ENCODE assay signal across 31 cellular contexts in genomic region chr2:224775638-224776037, GRCh38. TPM values are rescaled to one million over a fixed set of nuclear protein-coding genes. Genes with fewer than 3 reads are reported as not detected.
"Had no signal": no experiment of that assay in that cellular context is flagged by ENCODE, and none has a peak within 500 bp of the region (broad histone marks: within the 10 kb centered on the region; RNA-seq: fewer than 3 reads in every experiment).

No MANE protein-coding gene starts in this region.

- H3K4me3 ChIP-seq: breast epithelium, dorsolateral prefrontal cortex, esophagus muscularis mucosa, heart right ventricle, lung, neural progenitor cell, spleen, thoracic aorta, upper lobe of right lung had no signal

- H3K27ac ChIP-seq: breast epithelium, dorsolateral prefrontal cortex, esophagus muscularis mucosa, heart right ventricle, neural progenitor cell, spleen, thoracic aorta, upper lobe of right lung had no signal

- ATAC-seq: effector memory CD8-positive, alpha-beta T cell; heart right ventricle; naive thymus-derived CD8-positive, alpha-beta T cell; SK-N-SH treated with all-trans-retinoic acid at 6 μM for 48 hours; T-cell; upper lobe of right lung had no signal

- H3K9me3 Mint-ChIP-seq: activated B cell treated with CpG ODN at 0.5 μM for 24 hours; activated naive CD4-positive, alpha-beta T cell treated with anti-CD3 and anti-CD28 coated beads, Interleukin-2, amount 50 U/mL, for 24 hours; activated T-helper 1 cell treated with anti-CD3 and anti-CD28 coated beads, Interleukin-12 subunit alpha, Interleukin-12 subunit beta, Interleukin-2, Interleukin-4 antibody, amounts not matched to agents 30 ng/mL and 10 ng/mL and 1 ng/mL, durations not matched to agents 14 hours and 24 hours and 36 hours; central memory CD8-positive, alpha-beta T cell; effector memory CD8-positive, alpha-beta T cell; naive thymus-derived CD8-positive, alpha-beta T cell; neural progenitor cell; T-cell had no signal

- FAIRE-seq: colon, endothelial cell of umbilical vein had no signal

- DNase-seq: activated B cell treated with CpG ODN at 0.5 μM for 24 hours; activated CD4-positive, alpha-beta T cell treated with anti-CD3 and anti-CD28 coated beads for 4 hours; activated CD4-positive, alpha-beta T cell treated with anti-CD3 and anti-CD28 coated beads, Interleukin-2, amount 50 U/mL, for 48 hours; activated CD8-positive, alpha-beta memory T cell treated with anti-CD3 and anti-CD28 coated beads, Interleukin-2, amount 50 U/mL, for 48 hours; activated gamma-delta T cell treated with Interleukin-2 at 50 U/mL for 16 hours; dorsolateral prefrontal cortex; effector memory CD8-positive, alpha-beta T cell; heart right ventricle; islet precursor cell; naive thymus-derived CD8-positive, alpha-beta T cell; retina; spleen; stimulated activated CD4-positive, alpha-beta T cell treated with anti-CD3 and anti-CD28 coated beads, Interleukin-4, amount 100 ng/mL, for 1 hour; stimulated activated naive CD4-positive, alpha-beta T cell treated with Interleukin-2 at 50 U/mL for 16 hours; T-cell; upper lobe of right lung had no signal

- H3K4me1 ChIP-seq: breast epithelium, esophagus muscularis mucosa, heart right ventricle, neural progenitor cell, upper lobe of right lung had no signal

- H3K27me3 ChIP-seq: breast epithelium, dorsolateral prefrontal cortex, esophagus muscularis mucosa, heart right ventricle, neural progenitor cell, spleen, upper lobe of right lung had no signal

- H3K4me3 Mint-ChIP-seq: activated B cell treated with CpG ODN at 0.5 μM for 24 hours; activated naive CD4-positive, alpha-beta T cell treated with anti-CD3 and anti-CD28 coated beads, Interleukin-2, amount 50 U/mL, for 24 hours; activated T-helper 1 cell treated with anti-CD3 and anti-CD28 coated beads, Interleukin-12 subunit alpha, Interleukin-12 subunit beta, Interleukin-2, Interleukin-4 antibody, amounts not matched to agents 30 ng/mL and 10 ng/mL and 1 ng/mL, durations not matched to agents 14 hours and 24 hours and 36 hours; central memory CD8-positive, alpha-beta T cell; effector memory CD8-positive, alpha-beta T cell; naive thymus-derived CD8-positive, alpha-beta T cell; neural progenitor cell; T-cell had no signal

- H3K27ac Mint-ChIP-seq: activated B cell treated with CpG ODN at 0.5 μM for 24 hours; activated T-helper 1 cell treated with anti-CD3 and anti-CD28 coated beads, Interleukin-12 subunit alpha, Interleukin-12 subunit beta, Interleukin-2, Interleukin-4 antibody, amounts not matched to agents 30 ng/mL and 10 ng/mL and 1 ng/mL, durations not matched to agents 14 hours and 24 hours and 36 hours; neural progenitor cell; progenitor cell of endocrine pancreas had no signal

- H3K36me3 ChIP-seq: breast epithelium, esophagus muscularis mucosa, neural progenitor cell had no signal

- H3K9me3 ChIP-seq: breast epithelium, esophagus muscularis mucosa, heart right ventricle, spleen, thoracic aorta, upper lobe of right lung had no signal

- H3K4me1 Mint-ChIP-seq: neural progenitor cell had no signal

- H3K27me3 Mint-ChIP-seq: activated B cell treated with CpG ODN at 0.5 μM for 24 hours; activated naive CD4-positive, alpha-beta T cell treated with anti-CD3 and anti-CD28 coated beads, Interleukin-2, amount 50 U/mL, for 24 hours; central memory CD8-positive, alpha-beta T cell; effector memory CD8-positive, alpha-beta T cell; naive thymus-derived CD8-positive, alpha-beta T cell; progenitor cell of endocrine pancreas; T-cell had no signal

RNA-seq across cellular contexts. Expression of gene CCDC195, which starts 59.5 kb away (rescaled TPM):
- total RNA-seq: activated B cell treated with CpG ODN at 0.5 μM for 24 hours; activated CD8-positive, alpha-beta memory T cell treated with anti-CD3 and anti-CD28 coated beads for 36 hours; activated T-helper 1 cell treated with anti-CD3 and anti-CD28 coated beads, Interleukin-12 subunit alpha, Interleukin-12 subunit beta, Interleukin-2, Interleukin-4 antibody, amounts not matched to agents 30 ng/mL and 10 ng/mL and 1 ng/mL, durations not matched to agents 14 hours and 24 hours and 36 hours; breast epithelium; dorsolateral prefrontal cortex; endothelial cell of umbilical vein; esophagus muscularis mucosa; heart right ventricle; lung; naive thymus-derived CD8-positive, alpha-beta T cell; omental fat pad; progenitor cell of endocrine pancreas; spleen; T-cell; thoracic aorta; upper lobe of right lung had no signal
- polyA plus RNA-seq: adipose tissue; endothelial cell of umbilical vein; heart right ventricle; lung; naive thymus-derived CD8-positive, alpha-beta T cell; spleen had no signal
